8 cellular contexts compared by ENCODE assay signal in the genomic region with DNA sequence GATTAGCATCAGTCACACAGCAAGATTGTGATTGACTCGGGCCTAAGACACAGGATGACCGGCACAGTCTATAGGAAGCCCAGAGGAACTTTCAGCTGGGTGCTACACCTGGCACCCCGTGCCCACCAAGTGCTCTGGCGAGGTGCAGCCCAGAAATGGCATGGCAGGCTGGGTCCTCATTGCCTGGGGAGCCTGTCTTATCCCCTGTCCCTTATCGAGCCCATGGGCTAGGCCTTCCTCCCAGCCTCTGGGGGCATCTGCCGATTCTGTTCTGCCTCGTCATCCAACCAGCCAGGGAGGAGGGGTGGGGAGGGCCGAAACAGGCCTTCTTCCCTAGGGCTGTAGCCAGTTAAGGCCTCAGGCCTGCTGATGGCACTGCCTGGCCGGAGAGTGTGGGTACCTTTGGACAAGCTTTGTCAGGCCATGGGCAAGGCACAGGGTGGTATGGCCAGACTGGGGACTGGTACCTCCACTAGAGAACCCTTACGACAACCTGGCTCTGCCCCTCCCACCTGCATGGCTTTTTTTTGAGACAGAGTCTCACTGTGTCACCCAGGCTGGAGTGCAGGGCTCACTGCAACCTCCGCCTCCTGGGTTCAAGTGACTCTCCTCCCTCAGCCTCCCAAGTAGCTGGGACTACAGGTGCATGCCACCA. TPM values are rescaled to one million over a fixed set of nuclear protein-coding genes. Genes with fewer than 3 reads are reported as not detected.
DNase-seq lines count a peak whose midpoint lies in the region; ATAC-seq and TF ChIP-seq lines count a peak whose summit lies in the region.

No MANE protein-coding gene starts in this region.

- peak overlapping the region; percentile 89 for H3K4me3 Mint-ChIP-seq in activated CD8-positive, alpha-beta memory T cell treated with anti-CD3 and anti-CD28 coated beads, Interleukin-2, amount 10 ng/mL, durations not matched to agents 7 days and 5 days

- DNase-seq in heart left ventricle (no peak), left ventricle myocardium superior (no peak), left lung (peak in 1 of 2 donors; percentile 53), upper lobe of right lung (peak; percentile 69), islet precursor cell (no peak)
- DNase-seq in activated CD8-positive, alpha-beta memory T cell treated with anti-CD3 and anti-CD28 coated beads, Interleukin-2, amount 10 ng/mL, durations not matched to agents 7 days and 5 days, result peak; percentile 67

- peaks cover 2 to 70% (median 37%) of the 10 kb centered on the region in 12 donors for H3K4me1 ChIP-seq in heart left ventricle
- peaks cover 12 to 70% of the 10 kb centered on the region in 2 donors for H3K4me1 ChIP-seq in left lung
- H3K4me1 ChIP-seq in upper lobe of right lung, result peaks cover 52% of the 10 kb centered on the region

- no peak for TF ChIP-seq CTCF in heart left ventricle (IDR thresholded peaks at IDR 0.05)
- no peak for TF ChIP-seq CTCF in left lung (IDR thresholded peaks at IDR 0.05)
- no peak for TF ChIP-seq CTCF in upper lobe of right lung (IDR thresholded peaks at IDR 0.05)

- no peaks in the 10 kb centered on the region for H3K27me3 Mint-ChIP-seq in activated CD8-positive, alpha-beta memory T cell treated with anti-CD3 and anti-CD28 coated beads, Interleukin-2, amount 10 ng/mL, durations not matched to agents 7 days and 5 days

- CTCF ChIA-PET in activated CD8-positive, alpha-beta memory T cell treated with anti-CD3 and anti-CD28 coated beads, Interleukin-2, amount 10 ng/mL, durations not matched to agents 7 days and 5 days (lab: Charles Lee), result interaction anchor here (0.8 to 16.5 kb wide), 14 partner anchors 10 to 118 kb away, joined by 3 to 269 read pairs (median 7); a partner anchor contains a TSS

- WGBS in heart left ventricle, 4 donors, result 75 to 92% (median 83%) methylated on average over 7 to 11 of the region's 11 CpGs

- peaks cover 30% of the 10 kb centered on the region for H3K36me3 Mint-ChIP-seq in activated CD8-positive, alpha-beta memory T cell treated with anti-CD3 and anti-CD28 coated beads, Interleukin-2, amount 10 ng/mL, durations not matched to agents 7 days and 5 days

- intact Hi-C loops in heart left ventricle (cut with DNase I), result loop anchor here in 1 of 10 donors (2.0 kb wide), 1 partner anchor 27 kb away; no protein-coding TSS in a partner anchor
- intact Hi-C loops in left ventricle myocardium superior (cut with micrococcal nuclease), result no loop called here
- intact Hi-C loops in left lung (cut with DNase I), result no loop called here
- intact Hi-C loops in upper lobe of right lung (cut with DNase I), result no loop called here

- ATAC-seq in heart left ventricle (no peak), left ventricle myocardium superior (no peak), left lung (no peak), upper lobe of right lung (no peak), HG03439 (IDR thresholded peaks at IDR 0.05; ENCODE audit: unreplicated experiment) (no peak), GM18907 (IDR thresholded peaks at IDR 0.05; ENCODE audit: unreplicated experiment) (no peak)
- no peak for ATAC-seq in activated CD8-positive, alpha-beta memory T cell treated with anti-CD3 and anti-CD28 coated beads, Interleukin-2, amount 10 ng/mL, durations not matched to agents 7 days and 5 days

- H3K4me1 Mint-ChIP-seq in activated CD8-positive, alpha-beta memory T cell treated with anti-CD3 and anti-CD28 coated beads, Interleukin-2, amount 10 ng/mL, durations not matched to agents 7 days and 5 days, result peaks cover 64% of the 10 kb centered on the region

- H3K27me3 ChIP-seq in heart left ventricle (no peaks in the 10 kb centered on the region), left lung (no peaks in the 10 kb centered on the region), upper lobe of right lung (no peaks in the 10 kb centered on the region)

- H3K36me3 ChIP-seq in heart left ventricle, result peaks cover 0 to 24% (median 11%) of the 10 kb centered on the region in 9 donors
- H3K36me3 ChIP-seq in left lung, result peaks cover 0 to 28% of the 10 kb centered on the region in 2 donors
- H3K36me3 ChIP-seq in upper lobe of right lung, result peaks cover 14% of the 10 kb centered on the region

- H3K9me3 ChIP-seq in heart left ventricle (no peaks in the 10 kb centered on the region), left lung (no peaks in the 10 kb centered on the region), upper lobe of right lung (no peaks in the 10 kb centered on the region)

- no peaks in the 10 kb centered on the region for H3K9me3 Mint-ChIP-seq in activated CD8-positive, alpha-beta memory T cell treated with anti-CD3 and anti-CD28 coated beads, Interleukin-2, amount 10 ng/mL, durations not matched to agents 7 days and 5 days (ENCODE audit: low read depth)

- H3K4me3 ChIP-seq in heart left ventricle (peak overlapping the region in 8 of 12 donors; percentile 73 to 100 (median 92)), left lung (peak overlapping the region; percentile 74 to 91), upper lobe of right lung (peak overlapping the region; percentile 77)

- peak overlapping the region in 5 of 12 donors; percentile 46 to 95 (median 89) for H3K27ac ChIP-seq in heart left ventricle
- peak overlapping the region; percentile 33 to 96 for H3K27ac ChIP-seq in left lung
- H3K27ac ChIP-seq in upper lobe of right lung, result peak overlapping the region; percentile 91

- H3K27ac Mint-ChIP-seq in activated CD8-positive, alpha-beta memory T cell treated with anti-CD3 and anti-CD28 coated beads, Interleukin-2, amount 10 ng/mL, durations not matched to agents 7 days and 5 days, result peak overlapping the region; percentile 94

- no peak for TF ChIP-seq POLR2A in heart left ventricle (IDR thresholded peaks at IDR 0.05)

RNA-seq across cellular contexts. Expression of a gene that starts 1.6 kb away (rescaled TPM):
- total RNA-seq in heart left ventricle, result 10 to 100 TPM; 12.8 to 33.2 (median 17.3) TPM
- 10 to 100 TPM in 1 of 2 donors, 1 to 10 TPM in 1; 6.8 to 29.5 TPM for polyA plus RNA-seq in heart left ventricle
- total RNA-seq in left ventricle myocardium superior, result 17.6 TPM
- 100 to 1,000 TPM; 112 to 159 TPM for total RNA-seq in activated CD8-positive, alpha-beta memory T cell treated with anti-CD3 and anti-CD28 coated beads, Interleukin-2, amount 10 ng/mL, durations not matched to agents 7 days and 5 days
- total RNA-seq in left lung, result 10 to 100 TPM; 32.3 to 57.1 TPM
- total RNA-seq in upper lobe of right lung, result 43.9 TPM

RNA-seq across cellular contexts. Expression of a gene that starts 18.6 kb away (rescaled TPM):
- total RNA-seq in heart left ventricle (1 to 10 TPM in 8 of 9 donors, under 1 TPM in 1; 0.82 to 5.0 (median 1.8) TPM), left ventricle myocardium superior (0.40 TPM), left lung (1 to 10 TPM; 2.7 to 4.1 TPM), upper lobe of right lung (2.1 TPM)
- 1 to 10 TPM; 1.4 to 1.5 TPM for polyA plus RNA-seq in heart left ventricle
- 1 to 10 TPM; 3.1 to 5.3 TPM for total RNA-seq in activated CD8-positive, alpha-beta memory T cell treated with anti-CD3 and anti-CD28 coated beads, Interleukin-2, amount 10 ng/mL, durations not matched to agents 7 days and 5 days

RNA-seq across cellular contexts. Expression of a gene that starts 18.7 kb away (rescaled TPM):
- total RNA-seq in heart left ventricle (under 1 TPM in 1 of 9 donors, not detected in 8; 0.56 TPM), left ventricle myocardium superior (not detected), left lung (1 to 10 TPM in 1 of 2 donors, under 1 TPM in 1; 0.63 to 1.1 TPM), upper lobe of right lung (0.69 TPM)
- polyA plus RNA-seq in heart left ventricle, result under 1 TPM in 1 of 2 donors, not detected in 1; 0.29 TPM
- 1 to 10 TPM; 1.3 to 2.2 TPM for total RNA-seq in activated CD8-positive, alpha-beta memory T cell treated with anti-CD3 and anti-CD28 coated beads, Interleukin-2, amount 10 ng/mL, durations not matched to agents 7 days and 5 days

RNA-seq across cellular contexts. Expression of a gene that starts 27.6 kb away (rescaled TPM):
- not detected for total RNA-seq in heart left ventricle
- polyA plus RNA-seq in heart left ventricle, result not detected
- not detected for total RNA-seq in left ventricle myocardium superior
- total RNA-seq in activated CD8-positive, alpha-beta memory T cell treated with anti-CD3 and anti-CD28 coated beads, Interleukin-2, amount 10 ng/mL, durations not matched to agents 7 days and 5 days, result not detected
- total RNA-seq in left lung, result not detected
- total RNA-seq in upper lobe of right lung, result not detected

RNA-seq across cellular contexts. Expression of a gene that starts 43.8 kb away (rescaled TPM):
- not detected for total RNA-seq in heart left ventricle
- not detected for polyA plus RNA-seq in heart left ventricle
- not detected for total RNA-seq in left ventricle myocardium superior
- under 1 TPM; 0.19 to 0.85 TPM for total RNA-seq in activated CD8-positive, alpha-beta memory T cell treated with anti-CD3 and anti-CD28 coated beads, Interleukin-2, amount 10 ng/mL, durations not matched to agents 7 days and 5 days
- not detected for total RNA-seq in left lung
- not detected for total RNA-seq in upper lobe of right lung

Comparison
In these comparisons a context has a peak if more than half of its experiments do, and no peak if none do; other contexts are left out.
1. DNase-seq: peak in activated CD8-positive, alpha-beta memory T cell treated with anti-CD3 and anti-CD28 coated beads, Interleukin-2, amount 10 ng/mL, durations not matched to agents 7 days and 5 days (single experiment) and upper lobe of right lung (single experiment); none in heart left ventricle (0 of 5), left ventricle myocardium superior (single experiment) and islet precursor cell (single experiment).
2. Peak in every context shown above with its lines, with median percentiles within 50 percentile points of each other: H3K4me3 ChIP-seq.